In genomic region chr5:74506119-74506518, GRCh38 we compare ENCODE assay signal across 16 cellular contexts.
A peak's percentile ranks its signal among the peaks of the same experiment; 100 is the strongest.
DNase-seq lines count a peak whose midpoint lies in the region; TF ChIP-seq lines count a peak whose summit lies in the region.
"Had no signal": no experiment of that assay in that cellular context is flagged by ENCODE, and none has a peak within 500 bp of the region (broad histone marks: within the 10 kb centered on the region; RNA-seq: fewer than 3 reads in every experiment).

No MANE protein-coding gene starts in this region.

- no peak overlapping the region for H3K23ac ChIP-seq in trophoblast cell (ENCODE audit: low read length)

- H3K4me1 Mint-ChIP-seq in chondrocyte (ENCODE audit: low read depth) (peaks cover 9% of the 10 kb centered on the region), nephron (peaks cover 43% of the 10 kb centered on the region)
- H3K4me1 Mint-ChIP-seq in activated T-helper 1 cell treated with anti-CD3 and anti-CD28 coated beads, Interleukin-12 subunit alpha, Interleukin-12 subunit beta, Interleukin-2, Interleukin-4 antibody, amounts not matched to agents 30 ng/mL and 10 ng/mL and 1 ng/mL, durations not matched to agents 14 hours and 24 hours and 36 hours (ENCODE audit: low read depth): no peaks in the 10 kb centered on the region
- H3K4me1 Mint-ChIP-seq: CD14-positive monocyte; CD4-positive, alpha-beta memory T cell had no signal

- H2AFZ ChIP-seq in trophoblast cell (ENCODE audit: insufficient read depth, low read length, poor library complexity): no peak overlapping the region
- H2AFZ ChIP-seq: GM23248 had no signal

- CTCF ChIA-PET in HEK293 (lab: Yijun Ruan, JAX): no interaction called here

- H4K12ac ChIP-seq in trophoblast cell (ENCODE audit: low read depth, low read length): no peak overlapping the region

- peaks cover 30% of the 10 kb centered on the region for H3K79me1 ChIP-seq in trophoblast cell (ENCODE audit: low read length)

- H3K27me3 Mint-ChIP-seq in chondrocyte (ENCODE audit: low read depth): no peaks in the 10 kb centered on the region
- H3K27me3 Mint-ChIP-seq in nephron (ENCODE audit: low read depth): no peaks in the 10 kb centered on the region
- peaks cover 1% of the 10 kb centered on the region for H3K27me3 Mint-ChIP-seq in activated T-helper 1 cell treated with anti-CD3 and anti-CD28 coated beads, Interleukin-12 subunit alpha, Interleukin-12 subunit beta, Interleukin-2, Interleukin-4 antibody, amounts not matched to agents 30 ng/mL and 10 ng/mL and 1 ng/mL, durations not matched to agents 14 hours and 24 hours and 36 hours (ENCODE audit: insufficient read depth)

- H3K4me3 Mint-ChIP-seq in chondrocyte (ENCODE audit: unreplicated experiment) (no peak overlapping the region), nephron (no peak overlapping the region)
- H3K4me3 Mint-ChIP-seq in activated T-helper 1 cell treated with anti-CD3 and anti-CD28 coated beads, Interleukin-12 subunit alpha, Interleukin-12 subunit beta, Interleukin-2, Interleukin-4 antibody, amounts not matched to agents 30 ng/mL and 10 ng/mL and 1 ng/mL, durations not matched to agents 14 hours and 24 hours and 36 hours: no peak overlapping the region
- H3K4me3 Mint-ChIP-seq: CD14-positive monocyte; CD4-positive, alpha-beta memory T cell had no signal

- H3K4me3 ChIP-seq in HEK293 (ENCODE audit: low read depth, low read length) (no peak overlapping the region), trophoblast cell (ENCODE audit: low read depth, low read length) (no peak overlapping the region)
- H3K4me3 ChIP-seq: BLaER1, GM12878, GM23248 had no signal

- H3K14ac ChIP-seq in trophoblast cell (ENCODE audit: low read length): peak overlapping the region; percentile 57

- WGBS in trophoblast cell (ENCODE audit: extremely low coverage, insufficient coverage, insufficient read length): no CpG with 5 or more reads among the region's 8 CpGs

- H3K9me3 Mint-ChIP-seq in chondrocyte (ENCODE audit: low read depth): no peaks in the 10 kb centered on the region
- no peaks in the 10 kb centered on the region for H3K9me3 Mint-ChIP-seq in nephron
- H3K9me3 Mint-ChIP-seq in activated T-helper 1 cell treated with anti-CD3 and anti-CD28 coated beads, Interleukin-12 subunit alpha, Interleukin-12 subunit beta, Interleukin-2, Interleukin-4 antibody, amounts not matched to agents 30 ng/mL and 10 ng/mL and 1 ng/mL, durations not matched to agents 14 hours and 24 hours and 36 hours: no peaks in the 10 kb centered on the region
- H3K9me3 Mint-ChIP-seq: CD4-positive, alpha-beta memory T cell had no signal

- POLR2A ChIA-PET in HEK293 (lab: Yijun Ruan, JAX): interaction anchor here (0.5 to 1.1 kb wide), 3 partner anchors 14 to 134 kb away, joined by 3 read pairs; partner anchors contain the start of gene ENC1

- no peaks in the 10 kb centered on the region for H3K79me2 ChIP-seq in trophoblast cell (ENCODE audit: control insufficient read depth, insufficient read depth, low read length, poor library complexity)

- H3K27ac ChIP-seq in HEK293 (ENCODE audit: extremely low read depth, low read depth, low read length): no peak overlapping the region
- H3K27ac ChIP-seq in trophoblast cell (ENCODE audit: low read depth, low read length): no peak overlapping the region
- H3K27ac ChIP-seq: BLaER1, GM23248 had no signal

- H3K4me1 ChIP-seq in HEK293 (ENCODE audit: control insufficient read depth, insufficient read depth, low read length): peaks cover 3% of the 10 kb centered on the region; the same call in 1 of the 2 replicates
- peaks cover 2 to 9% of the 10 kb centered on the region in 2 experiments for H3K4me1 ChIP-seq in trophoblast cell (ENCODE audit: control insufficient read depth in 1 of 2, insufficient read depth in 2 of 2, low read length in 2 of 2)

- H2BK120ac ChIP-seq in trophoblast cell (ENCODE audit: insufficient read depth, low read length, poor library complexity): peak overlapping the region; percentile 82

- TF ChIP-seq CTCF in HEK293 (tag by site-specific recombination; IDR thresholded peaks at IDR 0.05) (no peak), chondrocyte (IDR thresholded peaks at IDR 0.05) (no peak), nephron (IDR thresholded peaks at IDR 0.05; ENCODE audit: unreplicated experiment in 3 of 3) (no peak)

- H2AK5ac ChIP-seq in trophoblast cell (ENCODE audit: low read length): peak overlapping the region; percentile 91

- H3K4ac ChIP-seq in trophoblast cell (ENCODE audit: low read depth, low read length): peak overlapping the region; percentile 37

- peak overlapping the region; percentile 15 for H2BK5ac ChIP-seq in trophoblast cell (ENCODE audit: low read depth, low read length, poor library complexity)

- intact Hi-C loops in activated T-helper 1 cell treated with anti-CD3 and anti-CD28 coated beads, Interleukin-12 subunit alpha, Interleukin-12 subunit beta, Interleukin-2, Interleukin-4 antibody, amounts not matched to agents 30 ng/mL and 10 ng/mL and 1 ng/mL, durations not matched to agents 14 hours and 24 hours and 36 hours (cut with micrococcal nuclease): no loop called here

- H3K18ac ChIP-seq in trophoblast cell (ENCODE audit: low read length): peak overlapping the region; percentile 82

- no peak for DNase-seq in chondrocyte (ENCODE audit: low spot score)
- no peak for DNase-seq in trophoblast cell
- DNase-seq in GF-D8 (lab: John Stamatoyannopoulos, UW): no peak
- DNase-seq in activated T-helper 1 cell treated with anti-CD3 and anti-CD28 coated beads, Interleukin-12 subunit alpha, Interleukin-12 subunit beta, Interleukin-2, Interleukin-4 antibody, amounts not matched to agents 30 ng/mL and 10 ng/mL and 1 ng/mL, durations not matched to agents 14 hours and 24 hours and 36 hours (ENCODE audit: low spot score): no peak
- DNase-seq in stimulated activated CD4-positive, alpha-beta T cell treated with anti-CD3 and anti-CD28 coated beads, Interleukin-2, amount 100 ng/mL, for 48 hours: no peak
- DNase-seq: 8988T; Calu3; CD4-positive, alpha-beta memory T cell; DMS79 treated with DMSO at 0.1 percent for 48 hours; GM23248; H7 had no signal

- no peak overlapping the region for H3K4me2 ChIP-seq in trophoblast cell (ENCODE audit: low read length)
- H3K4me2 ChIP-seq: BLaER1 had no signal

- H3K36me3 ChIP-seq in HEK293 (ENCODE audit: control insufficient read depth in 2 of 2, insufficient read depth in 1 of 2, low read length in 2 of 2) (no peaks in the 10 kb centered on the region), trophoblast cell (ENCODE audit: control insufficient read depth in 1 of 2, insufficient read depth in 2 of 2, low read length in 2 of 2) (no peaks in the 10 kb centered on the region)
- H3K36me3 ChIP-seq: BLaER1 had no signal

- H3K9ac ChIP-seq in trophoblast cell (ENCODE audit: low read length): no peak overlapping the region
- H3K9ac ChIP-seq: BLaER1, GM23248 had no signal

- no peak overlapping the region for H4K8ac ChIP-seq in trophoblast cell (ENCODE audit: low read depth, low read length)

- no peaks in the 10 kb centered on the region for H3K36me3 Mint-ChIP-seq in chondrocyte (ENCODE audit: low read depth)
- no peaks in the 10 kb centered on the region for H3K36me3 Mint-ChIP-seq in nephron (ENCODE audit: low read depth)
- no peaks in the 10 kb centered on the region for H3K36me3 Mint-ChIP-seq in activated T-helper 1 cell treated with anti-CD3 and anti-CD28 coated beads, Interleukin-12 subunit alpha, Interleukin-12 subunit beta, Interleukin-2, Interleukin-4 antibody, amounts not matched to agents 30 ng/mL and 10 ng/mL and 1 ng/mL, durations not matched to agents 14 hours and 24 hours and 36 hours (ENCODE audit: low read depth)
- H3K36me3 Mint-ChIP-seq: CD14-positive monocyte; CD4-positive, alpha-beta memory T cell had no signal

- H3K27me3 ChIP-seq in trophoblast cell (ENCODE audit: insufficient read depth, low read length): no peaks in the 10 kb centered on the region
- H3K27me3 ChIP-seq: BLaER1 had no signal

- H3K9me3 ChIP-seq in HEK293 (ENCODE audit: control insufficient read depth, insufficient read depth, low read depth, low read length) (no peaks in the 10 kb centered on the region), trophoblast cell (ENCODE audit: insufficient read depth, low read depth, low read length) (no peaks in the 10 kb centered on the region)
- H3K9me3 ChIP-seq: BLaER1 had no signal

- H2BK12ac ChIP-seq in trophoblast cell (ENCODE audit: low read length): peak overlapping the region; percentile 91

- H3K27ac Mint-ChIP-seq in chondrocyte (ENCODE audit: unreplicated experiment) (peak overlapping the region; percentile 34), nephron (peak overlapping the region; percentile 72 to 86 (median 76))
- no peak overlapping the region for H3K27ac Mint-ChIP-seq in activated T-helper 1 cell treated with anti-CD3 and anti-CD28 coated beads, Interleukin-12 subunit alpha, Interleukin-12 subunit beta, Interleukin-2, Interleukin-4 antibody, amounts not matched to agents 30 ng/mL and 10 ng/mL and 1 ng/mL, durations not matched to agents 14 hours and 24 hours and 36 hours
- H3K27ac Mint-ChIP-seq: CD4-positive, alpha-beta memory T cell had no signal

- peak overlapping the region; percentile 77 for H4K91ac ChIP-seq in trophoblast cell (ENCODE audit: low read depth, low read length)

TF ChIP-seq in HEK293, 187 proteins besides CTCF, POLR2A, EP300 and RAD21 (continues in another document):
- TF ChIP-seq MYNN (tag by site-specific recombination; IDR thresholded peaks at IDR 0.05; ENCODE audit: borderline replicate concordance) (no peak), IKZF3 (tag by site-specific recombination; IDR thresholded peaks at IDR 0.05) (no peak), MEIS1 (CRISPR knock-in tag; IDR thresholded peaks at IDR 0.05; ENCODE audit: borderline replicate concordance) (no peak), GLIS1 (tag by site-specific recombination; IDR thresholded peaks at IDR 0.05) (peak; percentile 65; the same call in 1 of the 2 replicates), ZNF488 (tag by site-specific recombination; IDR thresholded peaks at IDR 0.05) (no peak)
- TF ChIP-seq, protein P1, sequence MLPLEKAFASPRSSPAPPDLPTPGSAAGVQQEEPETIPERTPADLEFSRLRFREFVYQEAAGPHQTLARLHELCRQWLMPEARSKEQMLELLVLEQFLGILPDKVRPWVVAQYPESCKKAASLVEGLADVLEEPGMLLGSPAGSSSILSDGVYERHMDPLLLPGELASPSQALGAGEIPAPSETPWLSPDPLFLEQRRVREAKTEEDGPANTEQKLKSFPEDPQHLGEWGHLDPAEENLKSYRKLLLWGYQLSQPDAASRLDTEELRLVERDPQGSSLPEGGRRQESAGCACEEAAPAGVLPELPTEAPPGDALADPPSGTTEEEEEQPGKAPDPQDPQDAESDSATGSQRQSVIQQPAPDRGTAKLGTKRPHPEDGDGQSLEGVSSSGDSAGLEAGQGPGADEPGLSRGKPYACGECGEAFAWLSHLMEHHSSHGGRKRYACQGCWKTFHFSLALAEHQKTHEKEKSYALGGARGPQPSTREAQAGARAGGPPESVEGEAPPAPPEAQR (tag by site-specific recombination; IDR thresholded peaks at IDR 0.05): no peak
